2 cellular contexts compared by ENCODE assay signal in genomic region chr5:142046191-142046590, GRCh38.
TF ChIP-seq lines count a peak whose summit lies in the region.

No MANE protein-coding gene starts in this region.

TF ChIP-seq in K562, 482 proteins besides CTCF, POLR2A, EP300 and RAD21:
- TF ChIP-seq ZNF316 (IDR thresholded peaks at IDR 0.05) (peak; percentile 24; the same call in 1 of the 2 replicates), USF1 (CRISPR knock-in tag; IDR thresholded peaks at IDR 0.05) (peak; percentile 45), RAD51 (IDR thresholded peaks at IDR 0.05; ENCODE audit: borderline replicate concordance, low read depth) (0 out of 2 replicates have a peak, but pooled peaks have one; percentile 31), LEF1 (IDR thresholded peaks at IDR 0.05) (no peak), USF2 (CRISPR knock-in tag; IDR thresholded peaks at IDR 0.05) (peak; percentile 30; the same call in 1 of the 2 replicates), THRB (CRISPR knock-in tag; conservative IDR thresholded peaks at IDR 0.05) (no peak)

TF ChIP-seq in HepG2, 621 proteins besides CTCF, POLR2A, EP300 and RAD21:
- no peak for TF ChIP-seq CREBL2 (CRISPR knock-in tag; IDR thresholded peaks at IDR 0.05; ENCODE audit: borderline replicate concordance)
- TF ChIP-seq PCBP1 (IDR thresholded peaks at IDR 0.05; ENCODE audit: borderline replicate concordance, low read depth, low read length), result no peak
- TF ChIP-seq SOX6 (IDR thresholded peaks at IDR 0.05), result no peak
- TF ChIP-seq SOX6 (CRISPR knock-in tag; IDR thresholded peaks at IDR 0.05), result no peak
- TF ChIP-seq LRRFIP1 (CRISPR knock-in tag; conservative IDR thresholded peaks at IDR 0.05), result no peak
- TF ChIP-seq CCDC6 (CRISPR knock-in tag; IDR thresholded peaks at IDR 0.05), result no peak
- peak; percentile 9 to 28; a peak in 1 of 4 replicates for TF ChIP-seq MAFK (conservative IDR thresholded peaks at IDR 0.05 in 1 of 2, IDR thresholded peaks at IDR 0.05 in 1 of 2; ENCODE audit: low read length in 2 of 2)
- no peak for TF ChIP-seq JUNB (CRISPR knock-in tag; IDR thresholded peaks at IDR 0.05; ENCODE audit: borderline replicate concordance)
